In genomic region chr22:49972163-49973017, GRCh38 we compare ENCODE assay signal across 1 cellular context.
A peak's percentile ranks its signal among the peaks of the same experiment; 100 is the strongest.
TF ChIP-seq lines count a peak whose summit lies in the region.

No MANE protein-coding gene starts in this region.

TF ChIP-seq in HEK293, 187 proteins besides CTCF, POLR2A, EP300 and RAD21 (continued from another document and continues in another):
- TF ChIP-seq ZNF518A (tag by site-specific recombination; conservative IDR thresholded peaks at IDR 0.05; ENCODE audit: low read depth) (no peak), SP2 (tag by site-specific recombination; IDR thresholded peaks at IDR 0.05) (no peak), ZNF292 (tag by site-specific recombination; IDR thresholded peaks at IDR 0.05; ENCODE audit: borderline replicate concordance, low read depth) (no peak), ZNF121 (tag by site-specific recombination; IDR thresholded peaks at IDR 0.05) (no peak), ZNF501 (tag by site-specific recombination; IDR thresholded peaks at IDR 0.05) (no peak), ZNF449 (tag by site-specific recombination; IDR thresholded peaks at IDR 0.05) (no peak), RBAK (tag by site-specific recombination; IDR thresholded peaks at IDR 0.05) (0 out of 2 replicates have a peak, but pooled peaks have one; percentile 34), ZNF776 (tag by site-specific recombination; IDR thresholded peaks at IDR 0.05; ENCODE audit: borderline replicate concordance) (no peak; the same call in 1 of the 2 replicates), ZNF580 (tag by site-specific recombination; IDR thresholded peaks at IDR 0.05) (no peak), ZSCAN18 (tag by site-specific recombination; IDR thresholded peaks at IDR 0.05) (0 out of 2 replicates have a peak, but pooled peaks have one; percentile 46), ZBTB11 (tag by site-specific recombination; conservative IDR thresholded peaks at IDR 0.05; ENCODE audit: low read depth) (no peak), ZNF707 (tag by site-specific recombination; IDR thresholded peaks at IDR 0.05) (no peak; the same call in 1 of the 2 replicates), KLF8 (tag by site-specific recombination; IDR thresholded peaks at IDR 0.05) (0 out of 2 replicates have a peak, but pooled peaks have one; percentile 25), ZNF26 (tag by site-specific recombination; IDR thresholded peaks at IDR 0.05) (no peak), ZNF221 (tag by site-specific recombination; IDR thresholded peaks at IDR 0.05; ENCODE audit: borderline replicate concordance) (no peak), ZNF48 (tag by site-specific recombination; IDR thresholded peaks at IDR 0.05) (no peak), ZNF416 (tag by site-specific recombination; IDR thresholded peaks at IDR 0.05) (0 out of 2 replicates have a peak, but pooled peaks have one; percentile 25), ZNF335 (tag by site-specific recombination; conservative IDR thresholded peaks at IDR 0.05) (no peak), GLIS1 (tag by site-specific recombination; IDR thresholded peaks at IDR 0.05) (0 out of 2 replicates have a peak, but pooled peaks have one; percentile 14), MYNN (tag by site-specific recombination; IDR thresholded peaks at IDR 0.05; ENCODE audit: borderline replicate concordance) (no peak), SCRT1 (tag by site-specific recombination; IDR thresholded peaks at IDR 0.05; ENCODE audit: borderline replicate concordance) (no peak), ZNF18 (tag by site-specific recombination; IDR thresholded peaks at IDR 0.05) (peak; percentile 16; the same call in 1 of the 2 replicates), ZNF248 (tag by site-specific recombination; IDR thresholded peaks at IDR 0.05) (no peak), ZNF24 (tag by site-specific recombination; IDR thresholded peaks at IDR 0.05) (no peak), ZNF114 (tag by site-specific recombination; IDR thresholded peaks at IDR 0.05) (no peak), SETDB1 (IDR thresholded peaks at IDR 0.05; ENCODE audit: insufficient read length, low read length) (no peak), ZNF2 (tag by site-specific recombination; IDR thresholded peaks at IDR 0.05) (0 out of 2 replicates have a peak, but pooled peaks have one; percentile 17), ZNF629 (tag by site-specific recombination; IDR thresholded peaks at IDR 0.05) (no peak), PRDM6 (tag by site-specific recombination; IDR thresholded peaks at IDR 0.05) (no peak), PATZ1 (tag by site-specific recombination; IDR thresholded peaks at IDR 0.05) (peak; percentile 36; the same call in 1 of the 2 replicates), ZNF10 (tag by site-specific recombination; IDR thresholded peaks at IDR 0.05) (no peak), ZNF214 (tag by site-specific recombination; IDR thresholded peaks at IDR 0.05; ENCODE audit: borderline replicate concordance) (no peak), ZNF174 (tag by site-specific recombination; IDR thresholded peaks at IDR 0.05) (no peak), ZNF16 (tag by site-specific recombination; IDR thresholded peaks at IDR 0.05; ENCODE audit: low read depth) (no peak; the same call in 1 of the 2 replicates), ZNF645 (tag by site-specific recombination; IDR thresholded peaks at IDR 0.05) (no peak), HOXC10 (CRISPR knock-in tag; IDR thresholded peaks at IDR 0.05) (no peak), ZNF560 (tag by site-specific recombination; IDR thresholded peaks at IDR 0.05; ENCODE audit: borderline replicate concordance) (0 out of 2 replicates have a peak, but pooled peaks have one; percentile 12)
